In genomic region chr7:68456469-68456868, GRCh38 we compare ENCODE assay signal across 11 cellular contexts.
"Had no signal": no experiment of that assay in that cellular context is flagged by ENCODE, and none has a peak within 500 bp of the region (broad histone marks: within the 10 kb centered on the region; RNA-seq: fewer than 3 reads in every experiment).

No MANE protein-coding gene starts in this region.

- H2AFZ ChIP-seq: GM23248, GM23338 had no signal

- H3K27ac ChIP-seq: GM23248 had no signal

- H3K9me3 ChIP-seq: HAP-1 had no signal

- H3K4me2 ChIP-seq: GM23338 had no signal

- H3K27ac Mint-ChIP-seq: GM23338, H9, HFFc6 had no signal

- H3K4me1 ChIP-seq: HAP-1 had no signal

- H3K4me3 ChIP-seq: GM23248, GM23338, HAP-1 had no signal

- DNase-seq: GM23248, GOT3, H7, H9, HCEC 1CT, HFFc6 had no signal

- H3K4me1 Mint-ChIP-seq: GM23338, H9 had no signal

- H3K36me3 ChIP-seq: HAP-1 had no signal

- H3K4me3 Mint-ChIP-seq: GM23338, H9, HFFc6 had no signal

- H3K9ac ChIP-seq: GM23248 had no signal

- ATAC-seq: GM23338, HCT116 had no signal

- FAIRE-seq: H1, H54 had no signal
